Comparison of ENCODE assay signal across 32 cellular contexts in genomic region chrX:39165773-39166172, GRCh38.
"Had no signal": no experiment of that assay in that cellular context is flagged by ENCODE, and none has a peak within 500 bp of the region (broad histone marks: within the 10 kb centered on the region; RNA-seq: fewer than 3 reads in every experiment).

No MANE protein-coding gene starts in this region.

- H3K27ac ChIP-seq: colonic mucosa, esophagus muscularis mucosa, foreskin keratinocyte, gastroesophageal sphincter, heart right ventricle, left ventricle myocardium inferior, lower lobe of right lung, prostate gland, right atrium auricular region, testis, tibial artery had no signal

- H3K36me3 ChIP-seq: colonic mucosa, esophagus muscularis mucosa, gastroesophageal sphincter, heart right ventricle, left ventricle myocardium inferior, lower lobe of right lung, prostate gland, right atrium auricular region, tibial artery had no signal

- H3K4me3 ChIP-seq: colonic mucosa, esophagus muscularis mucosa, gastroesophageal sphincter, heart right ventricle, left ventricle myocardium inferior, lower lobe of right lung, prostate gland, right atrium auricular region, smooth muscle cell, testis, tibial artery had no signal

- H3K4me3 Mint-ChIP-seq: dendritic cell treated with granulocyte-macrophage colony-stimulating factor and Interleukin-4, amounts not matched to agents 40 ng/mL and 50 ng/mL, for 4 days; immature natural killer cell; naive thymus-derived CD8-positive, alpha-beta T cell; nephron progenitor cell; type B pancreatic cell had no signal

- FAIRE-seq: endothelial cell of umbilical vein had no signal

- H3K27me3 ChIP-seq: colonic mucosa, esophagus muscularis mucosa, gastroesophageal sphincter, right atrium auricular region, testis, tibial artery had no signal

- ATAC-seq: foreskin keratinocyte; gastroesophageal sphincter; left colon; lower lobe of right lung; naive thymus-derived CD8-positive, alpha-beta T cell; sciatic nerve had no signal

- H3K4me1 ChIP-seq: colonic mucosa, foreskin keratinocyte, gastroesophageal sphincter, left ventricle myocardium inferior, lower lobe of right lung, prostate gland, right atrium auricular region, testis, tibial artery had no signal

- H3K27ac Mint-ChIP-seq: dendritic cell treated with granulocyte-macrophage colony-stimulating factor and Interleukin-4, amounts not matched to agents 40 ng/mL and 50 ng/mL, for 4 days; immature natural killer cell; nephron progenitor cell; type B pancreatic cell had no signal

- H3K9me3 Mint-ChIP-seq: dendritic cell treated with granulocyte-macrophage colony-stimulating factor and Interleukin-4, amounts not matched to agents 40 ng/mL and 50 ng/mL, for 4 days; immature natural killer cell; type B pancreatic cell had no signal

- H3K9me3 ChIP-seq: colonic mucosa, esophagus muscularis mucosa, gastroesophageal sphincter, heart right ventricle, left ventricle myocardium inferior, lower lobe of right lung, prostate gland, right atrium auricular region, testis, tibial artery had no signal

- H3K36me3 Mint-ChIP-seq: immature natural killer cell, type B pancreatic cell had no signal

- H3K4me2 ChIP-seq: smooth muscle cell had no signal

- DNase-seq: colonic mucosa; effector memory CD4-positive, alpha-beta T cell; foreskin keratinocyte; glutamatergic neuron; heart right ventricle; hippocampal formation; immature natural killer cell; islet precursor cell; kidney glomerular epithelial cell; left colon; left ventricle myocardium inferior; lower lobe of right lung; naive thymus-derived CD8-positive, alpha-beta T cell; nephron progenitor cell; nucleus accumbens; stimulated activated CD4-positive, alpha-beta T cell treated with anti-CD3 and anti-CD28 coated beads, Interleukin-12 subunit alpha, Interleukin-12 subunit beta, amount 100 ng/mL, for 4 hours; stimulated activated CD4-positive, alpha-beta T cell treated with anti-CD3 and anti-CD28 coated beads, Interleukin-1b, Interleukin-23, amount 100 ng/mL, for 48 hours; stimulated activated CD4-positive, alpha-beta T cell treated with anti-CD3 and anti-CD28 coated beads, Interleukin-4, amount 100 ng/mL, for 1 hour; stimulated activated CD8-positive, alpha-beta memory T cell treated with anti-CD3 and anti-CD28 coated beads, Interleukin-4, amount 100 ng/mL, for 48 hours; stimulated activated naive CD4-positive, alpha-beta T cell; substantia nigra; testis; tibial artery had no signal
